ENCODE assay signal across 21 cellular contexts in the genomic region with DNA sequence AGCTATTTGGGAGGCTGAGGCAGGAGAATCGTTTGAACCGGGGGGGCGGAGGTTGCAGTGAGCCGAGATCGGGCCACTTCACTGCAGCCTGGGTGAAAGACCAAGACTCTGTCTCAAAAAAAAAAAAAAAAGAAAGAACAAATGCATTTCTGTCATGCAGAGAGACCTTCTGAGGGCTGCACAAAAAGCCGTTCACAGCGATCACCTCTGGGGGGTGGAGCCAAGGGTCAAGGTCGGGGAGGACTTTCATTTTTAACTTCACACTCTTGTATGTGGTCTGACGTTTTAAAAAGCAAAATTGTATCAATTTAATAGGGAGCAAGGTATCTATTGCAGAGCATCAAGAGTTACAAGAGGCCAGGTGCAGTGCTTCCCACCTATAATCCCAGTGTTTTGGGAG. TPM values are rescaled to one million over a fixed set of nuclear protein-coding genes. Genes with fewer than 3 reads are reported as not detected.
DNase-seq lines count a peak whose midpoint lies in the region; ATAC-seq, FAIRE-seq and TF ChIP-seq lines count a peak whose summit lies in the region.
"Had no signal": no experiment of that assay in that cellular context is flagged by ENCODE, and none has a peak within 500 bp of the region (broad histone marks: within the 10 kb centered on the region; RNA-seq: fewer than 3 reads in every experiment).

No MANE protein-coding gene starts in this region.

- no TSS peak for BruUV-seq in K562 (replicated peaks; lab: Mats Ljungman, UMichigan)

- H3K4me2 ChIP-seq in BLaER1 (peak overlapping the region; percentile 63), MM.1S (ENCODE audit: low read depth, low read length) (peak overlapping the region; percentile 15; the same call in 1 of the 2 replicates), K562 (ENCODE audit: insufficient read depth, low read length) (no peak overlapping the region)
- H3K4me2 ChIP-seq in BLaER1 treated with 17β-estradiol and CSF1 and Interleukin-3, amounts not matched to agents 10 nM and 100 nM: peak overlapping the region in 8 of 11 experiments; percentile 36 to 65 (median 62); a peak in 13 of 22 replicates

- H3K36me3 ChIP-seq in BLaER1 (no peaks in the 10 kb centered on the region), MM.1S (replicated peaks; ENCODE audit: insufficient read depth, low read length) (no peaks in the 10 kb centered on the region), K562 (ENCODE audit: control insufficient read depth, insufficient read depth, low read length) (no peaks in the 10 kb centered on the region)
- no peaks in the 10 kb centered on the region for H3K36me3 ChIP-seq in BLaER1 treated with 17β-estradiol and CSF1 and Interleukin-3, amounts not matched to agents 10 nM and 100 nM
- H3K36me3 ChIP-seq: BE2C, HAP-1 had no signal

- H3K9me3 ChIP-seq in BLaER1: peaks cover 13% of the 10 kb centered on the region; the same call in 1 of the 2 replicates
- H3K9me3 ChIP-seq in BLaER1 treated with 17β-estradiol and CSF1 and Interleukin-3, amounts not matched to agents 10 nM and 100 nM (replicated peaks in 1 of 11): peaks cover 0 to 15% (median 7%) of the 10 kb centered on the region in 11 experiments; a peak in 7 of 22 replicates
- H3K9me3 ChIP-seq in MM.1S (replicated peaks; ENCODE audit: insufficient read depth, low read length): no peaks in the 10 kb centered on the region
- H3K9me3 ChIP-seq in K562 (replicated peaks; ENCODE audit: control insufficient read depth, insufficient read depth, low read depth, low read length): no peaks in the 10 kb centered on the region
- H3K9me3 ChIP-seq: BE2C, HAP-1 had no signal

- H3F3A ChIP-seq in MM.1S (ENCODE audit: insufficient read depth, low read length): no peaks in the 10 kb centered on the region; the same call in 1 of the 2 replicates

- CTCF ChIA-PET in K562 (lab: Yijun Ruan, JAX; ENCODE audit: low intra/inter-chr PET ratio): no interaction called here
- CTCF ChIA-PET in HEK293T (lab: Yijun Ruan, JAX): no interaction called here

- FAIRE-seq in K562 (lab: Jason Lieb, UNC): no peak
- FAIRE-seq: A204.1 had no signal

- H3K4me1 ChIP-seq in BLaER1: peaks cover 64% of the 10 kb centered on the region
- peaks cover 0 to 64% (median 32%) of the 10 kb centered on the region in 10 experiments; a peak in 15 of 20 replicates for H3K4me1 ChIP-seq in BLaER1 treated with 17β-estradiol and CSF1 and Interleukin-3, amounts not matched to agents 10 nM and 100 nM
- peaks cover 23% of the 10 kb centered on the region for H3K4me1 ChIP-seq in MM.1S (ENCODE audit: low read length)
- H3K4me1 ChIP-seq in K562 (replicated peaks in 1 of 2; ENCODE audit: control insufficient read depth in 2 of 2, insufficient read depth in 2 of 2, low read length in 2 of 2): no peaks in the 10 kb centered on the region
- H3K4me1 ChIP-seq: BE2C, HAP-1 had no signal

- H3K9me2 ChIP-seq in MM.1S (replicated peaks; ENCODE audit: insufficient read depth, low read length): no peaks in the 10 kb centered on the region

- TF ChIP-seq RAD21 in K562 (CRISPR knock-in tag; conservative IDR thresholded peaks at IDR 0.05 in 1 of 2, IDR thresholded peaks at IDR 0.05 in 1 of 2): no peak

- H3K79me2 ChIP-seq in MM.1S (ENCODE audit: low read length) (no peaks in the 10 kb centered on the region), K562 (ENCODE audit: control insufficient read depth, insufficient read depth, low read length) (no peaks in the 10 kb centered on the region)

- DNase-seq in MM.1S (peak; percentile 41), K562 (ENCODE audit: extremely low read depth in 1 of 4, low spot score in 3 of 4) (no peak), NCI-H2081 treated with DMSO at 0.1 percent for 48 hours (lab: John Stamatoyannopoulos, UW) (no peak), NCI-H1092 (lab: John Stamatoyannopoulos, UW) (no peak), HEK293T (ENCODE audit: extremely low spot score) (no peak)
- DNase-seq: ACHN; BE2C; Calu3; CD8-positive, alpha-beta T cell; DMS79 treated with DMSO at 0.1 percent for 48 hours; GF-D8; GM23248; IMR-90; KG1 had no signal

- no peak for TF ChIP-seq EP300 in K562 (IDR thresholded peaks at IDR 0.05; ENCODE audit: low read length)

- POLR2A ChIA-PET in K562 (lab: Yijun Ruan, JAX): interaction anchor here (1.0 kb wide), 1 partner anchor 9 kb away, joined by 3 read pairs; no protein-coding TSS in a partner anchor
- POLR2A ChIA-PET in HEK293T (lab: Yijun Ruan, JAX): no interaction called here

- no peak for ATAC-seq in K562
- ATAC-seq: CD8-positive, alpha-beta T cell had no signal

- H4K20me1 ChIP-seq in BLaER1 (no peaks in the 10 kb centered on the region), MM.1S (ENCODE audit: insufficient read depth, low read length) (no peaks in the 10 kb centered on the region), K562 (replicated peaks; ENCODE audit: control insufficient read depth, insufficient read depth, low read length) (no peaks in the 10 kb centered on the region)
- no peaks in the 10 kb centered on the region for H4K20me1 ChIP-seq in BLaER1 treated with 17β-estradiol and CSF1 and Interleukin-3, amounts not matched to agents 10 nM and 100 nM

- in situ Hi-C loops in K562 (cut with MboI): no loop called here

- peak overlapping the region; percentile 24; the same call in 1 of the 2 replicates for H2AFZ ChIP-seq in MM.1S (ENCODE audit: low read length)
- no peak overlapping the region for H2AFZ ChIP-seq in K562 (ENCODE audit: low read depth, low read length)
- H2AFZ ChIP-seq: GM23248 had no signal

- no peak overlapping the region for H3K27ac ChIP-seq in BLaER1
- H3K27ac ChIP-seq in BLaER1 treated with 17β-estradiol and CSF1 and Interleukin-3, amounts not matched to agents 10 nM and 100 nM: no peak overlapping the region
- H3K27ac ChIP-seq in MM.1S (ENCODE audit: low read length): no peak overlapping the region
- H3K27ac ChIP-seq in K562 (ENCODE audit: extremely low read depth, low read depth, low read length): no peak overlapping the region
- H3K27ac ChIP-seq: GM23248, HL-60 had no signal

- no peak overlapping the region for H3K9ac ChIP-seq in BLaER1
- no peak overlapping the region for H3K9ac ChIP-seq in BLaER1 treated with 17β-estradiol and CSF1 and Interleukin-3, amounts not matched to agents 10 nM and 100 nM
- H3K9ac ChIP-seq in MM.1S (ENCODE audit: low read length): no peak overlapping the region
- no peak overlapping the region for H3K9ac ChIP-seq in K562 (ENCODE audit: insufficient read depth in 1 of 2, low read depth in 2 of 2, low read length in 2 of 2)
- H3K9ac ChIP-seq: GM23248 had no signal

- TF ChIP-seq POLR2A in K562 (conservative IDR thresholded peaks at IDR 0.05): no peak

- 4% methylated on average over 9 of the region's 9 CpGs for WGBS in K562 (ENCODE audit: insufficient coverage, low coverage, missing lambda C conversion rate)

- TF ChIP-seq CTCF in MM.1S (IDR thresholded peaks at IDR 0.05; ENCODE audit: low read length): no peak
- no peak for TF ChIP-seq CTCF in K562 (IDR thresholded peaks at IDR 0.05 in 2 of 3, conservative IDR thresholded peaks at IDR 0.05 in 1 of 3; ENCODE audit: insufficient read depth in 2 of 3, low read depth in 1 of 3, low read length in 3 of 3)

- H3K4me3 ChIP-seq in BLaER1: no peak overlapping the region
- no peak overlapping the region for H3K4me3 ChIP-seq in BLaER1 treated with 17β-estradiol and CSF1 and Interleukin-3, amounts not matched to agents 10 nM and 100 nM
- H3K4me3 ChIP-seq in MM.1S (ENCODE audit: low read length): no peak overlapping the region
- H3K4me3 ChIP-seq in K562: no peak overlapping the region
- H3K4me3 ChIP-seq: GM23248, HAP-1 had no signal

- H3K27me3 ChIP-seq in BLaER1 (no peaks in the 10 kb centered on the region), MM.1S (replicated peaks; ENCODE audit: insufficient read depth, low read length) (no peaks in the 10 kb centered on the region), K562 (ENCODE audit: control insufficient read depth in 2 of 2, insufficient read depth in 2 of 2, low read length in 2 of 2) (peaks cover 21 to 36% of the 10 kb centered on the region in 2 experiments)
- no peaks in the 10 kb centered on the region for H3K27me3 ChIP-seq in BLaER1 treated with 17β-estradiol and CSF1 and Interleukin-3, amounts not matched to agents 10 nM and 100 nM

- intact Hi-C loops in K562 (cut with micrococcal nuclease): loop anchor here (5.0 kb wide), 1 partner anchor 421 kb away; no protein-coding TSS in a partner anchor

- H3K9me1 ChIP-seq in K562 (ENCODE audit: control insufficient read depth, insufficient read depth, low read length): no peaks in the 10 kb centered on the region

TF ChIP-seq in K562, 482 proteins besides CTCF, POLR2A, EP300 and RAD21:
- TF ChIP-seq ZBTB1 (CRISPR knock-in tag; IDR thresholded peaks at IDR 0.05; ENCODE audit: borderline replicate concordance, low read depth): no peak
- TF ChIP-seq ESRRA (IDR thresholded peaks at IDR 0.05; ENCODE audit: borderline replicate concordance, low read depth): 0 out of 2 replicates have a peak, but pooled peaks have one; percentile 45

TF ChIP-seq in HEK293T, 16 proteins besides CTCF, POLR2A, EP300 and RAD21:
- no peak for TF ChIP-seq ZNF384 (IDR thresholded peaks at IDR 0.05)
- TF ChIP-seq L3MBTL2 (conservative IDR thresholded peaks at IDR 0.05): no peak

RNA-seq across cellular contexts. Expression of gene CLDN14, which starts 26.6 kb away (rescaled TPM):
- not detected in 2 replicates for total RNA-seq in K562 (2011; cell fraction: chromatin; rRNA removed; ENCODE audit: low replicate concordance)
- not detected in 2 replicates for total RNA-seq in K562 (2011; cell fraction: nucleolus; rRNA removed)
- total RNA-seq in K562 (2011; cell fraction: nucleoplasm; rRNA removed): not detected in 2 replicates
- total RNA-seq in K562 (2014; rRNA removed) (not detected in 2 replicates), K562 (2014; rRNA removed; fragmentation: Illumina TruSeq; extraction: Trizol) (not detected in 2 replicates), K562 (2015; rRNA removed; fragmentation: Illumina TruSeq; extraction: Trizol) (not detected in 2 replicates), K562 (2021) (not detected in 2 replicates)
- polyA plus RNA-seq in K562 (2011; rRNA removed) (not detected in 2 replicates), K562 (2014; fragmentation: Illumina TruSeq; extraction: Trizol) (not detected in 2 replicates), K562 (2014; fragmentation: Nextera tagmentation; extraction: Ambion mirVana) (not detected), K562 (2014; rRNA removed) (not detected in 2 replicates)
- not detected in 2 replicates for polyA plus RNA-seq in K562 (2011; cell fraction: cytosol; rRNA removed)
- not detected in 2 replicates for polyA plus RNA-seq in K562 (2011; cell fraction: nucleus; rRNA removed)
- polyA plus RNA-seq in K562 (2012): not detected in 2 replicates
- polyA minus RNA-seq in K562 (2011; rRNA and poly(A)+ RNA removed): not detected in 2 replicates
- polyA minus RNA-seq in K562 (2011; cell fraction: cytosol; rRNA and poly(A)+ RNA removed): not detected in 2 replicates
- polyA minus RNA-seq in K562 (2011; cell fraction: nucleus; rRNA and poly(A)+ RNA removed): not detected in 2 replicates
- total RNA-seq: Calu3; CD8-positive, alpha-beta T cell; GM23248; H4; HT1080; IMR-90 had no signal
- polyA plus RNA-seq: GM23248, IMR-90 had no signal
